In the genomic region with DNA sequence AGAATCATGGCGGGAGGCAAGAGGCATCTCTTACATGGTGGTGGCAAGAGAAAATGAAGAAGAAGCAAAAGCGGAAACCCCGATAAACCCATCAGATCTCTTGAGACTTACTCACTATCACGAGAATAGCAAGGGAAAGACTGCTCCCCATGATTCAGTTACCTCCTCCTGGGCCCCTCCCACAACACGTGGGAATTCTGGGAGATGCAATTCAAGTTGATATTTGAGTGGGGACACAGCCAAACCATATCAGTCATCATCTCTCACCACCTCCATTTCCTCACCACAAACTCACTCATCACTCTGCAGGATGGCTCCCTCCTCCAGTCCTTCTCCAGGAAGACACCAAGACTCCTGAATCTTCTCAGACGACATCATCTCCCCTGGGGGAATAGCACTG, we compare ENCODE assay signal across 25 cellular contexts. TPM values are rescaled to one million over a fixed set of nuclear protein-coding genes. Genes with fewer than 3 reads are reported as not detected.
DNase-seq lines count a peak whose midpoint lies in the region; ATAC-seq and TF ChIP-seq lines count a peak whose summit lies in the region.
"Had no signal": no experiment of that assay in that cellular context is flagged by ENCODE, and none has a peak within 500 bp of the region (broad histone marks: within the 10 kb centered on the region; RNA-seq: fewer than 3 reads in every experiment).

No MANE protein-coding gene starts in this region.

- in situ Hi-C loops in Caki2 (cut with HindIII; ENCODE audit: low pct_unique_long_range_greater_than_20kb, low sequenced_read_pairs): no loop called here
- in situ Hi-C loops in astrocyte of the cerebellum (cut with HindIII; ENCODE audit: low sequenced_read_pairs): no loop called here

- TF ChIP-seq CTCF in astrocyte of the cerebellum (IDR thresholded peaks at IDR 0.05; ENCODE audit: low read depth, low read length, missing control alignments): no peak

- no peak for ATAC-seq in GM19035 (IDR thresholded peaks at IDR 0.05; ENCODE audit: unreplicated experiment)
- ATAC-seq in HG03280 (IDR thresholded peaks at IDR 0.05; ENCODE audit: unreplicated experiment): no peak
- ATAC-seq: left lobe of liver; naive thymus-derived CD4-positive, alpha-beta T cell had no signal

- peak; percentile 2 for DNase-seq in Caki2 (ENCODE audit: low read depth)
- DNase-seq in HT1080 (ENCODE audit: low read depth): peak; percentile 90
- DNase-seq in astrocyte of the cerebellum (ENCODE audit: low read depth): peak; percentile 11
- DNase-seq in iris pigment epithelial cell (ENCODE audit: low read depth): peak; percentile 8
- no peak for DNase-seq in CD1c-positive myeloid dendritic cell (ENCODE audit: extremely low spot score)
- no peak for DNase-seq in stimulated activated CD4-positive, alpha-beta T cell treated with anti-CD3 and anti-CD28 coated beads, Interleukin-2, amount 100 ng/mL, for 24 hours
- DNase-seq: activated CD4-positive, alpha-beta T cell treated with anti-CD3 and anti-CD28 coated beads for 1 hour; activated CD8-positive, alpha-beta memory T cell treated with anti-CD3 and anti-CD28 coated beads for 24 hours; activated naive CD4-positive, alpha-beta T cell treated with anti-CD3 and anti-CD28 coated beads for 36 hours; activated T-cell treated with anti-CD3 and anti-CD28 coated beads, Interleukin-2, amount 50 U/mL, for 48 hours; amniotic stem cell; Caco-2; caudate nucleus; dermis blood vessel endothelial cell; DND-41; naive thymus-derived CD4-positive, alpha-beta T cell; NCI-H1694 treated with DMSO at 0.1 percent for 48 hours; NCI-H2171; NCI-H526 treated with DMSO at 0.1 percent for 48 hours; RPMI8226 had no signal

- H3K4me3 ChIP-seq in astrocyte of the cerebellum (ENCODE audit: low read depth, low read length): no peak overlapping the region
- H3K4me3 ChIP-seq: BLaER1, smooth muscle cell had no signal

RNA-seq across cellular contexts. Expression of a gene that starts 25.8 kb away (rescaled TPM):
- 0.14 and 0.74 TPM in 2 replicates for total RNA-seq in Caki2 (2014; rRNA removed; shearing (Covaris generic); ENCODE audit: low replicate concordance)
- total RNA-seq in HT1080 (2014; rRNA removed; shearing (Covaris generic)): 5.2 TPM in 2 replicates
- 2.4 and 4.5 TPM in 2 replicates for polyA plus RNA-seq in HT1080 (2015; cell fraction: cytosol; rRNA removed)
- 2.1 and 4.0 TPM in 2 replicates for polyA plus RNA-seq in HT1080 (2015; cell fraction: nucleus; rRNA removed)

Comparison
In these comparisons a context has a peak if more than half of its experiments do, and no peak if none do; other contexts are left out.
1. DNase-seq: peak in Caki2 (single experiment), HT1080 (single experiment), astrocyte of the cerebellum (single experiment) and iris pigment epithelial cell (single experiment); none in CD1c-positive myeloid dendritic cell (single experiment) and stimulated activated CD4-positive, alpha-beta T cell treated with anti-CD3 and anti-CD28 coated beads, Interleukin-2, amount 100 ng/mL, for 24 hours (0 of 2).